Comparison of ENCODE assay signal across 1 cellular context in the genomic region with DNA sequence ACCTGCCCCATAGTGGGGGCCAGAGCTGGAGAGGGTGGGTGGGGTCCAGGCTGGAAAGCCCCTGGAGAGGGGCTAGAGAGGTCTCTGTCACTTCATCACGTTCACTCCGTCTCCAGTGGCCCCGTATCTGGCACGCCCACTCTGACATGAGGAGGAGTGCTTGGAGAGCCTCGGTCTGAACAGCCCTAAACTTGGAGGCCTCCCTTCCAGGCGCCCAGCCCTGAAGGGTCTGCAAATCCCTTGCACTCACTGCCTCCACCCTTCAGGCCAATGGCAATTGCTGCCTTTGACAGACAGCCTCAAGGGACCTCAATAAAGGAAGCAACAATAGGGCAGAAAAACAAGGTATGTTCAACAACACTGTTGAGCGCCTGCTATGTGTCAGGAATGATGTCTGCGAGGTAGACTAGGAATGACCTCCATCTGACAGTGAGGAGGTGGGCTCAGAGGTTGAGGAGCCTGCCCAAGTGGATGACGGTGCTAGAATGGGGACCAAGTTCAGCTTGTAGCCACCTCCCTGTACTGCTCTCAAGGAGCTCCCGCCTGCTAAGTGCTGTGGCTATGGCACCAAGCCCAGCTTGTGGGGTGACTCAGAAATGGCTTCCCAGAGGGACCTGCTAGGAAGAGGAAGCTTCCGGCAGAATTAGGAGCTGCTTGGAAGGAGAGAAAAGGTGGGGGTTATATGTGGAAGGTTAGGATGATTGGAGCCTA.
TF ChIP-seq lines count a peak whose summit lies in the region.

No MANE protein-coding gene starts in this region.

TF ChIP-seq in IMR-90, 13 proteins besides CTCF, POLR2A, EP300 and RAD21 (continued from another document):
- TF ChIP-seq CHD1 (IDR thresholded peaks at IDR 0.05; ENCODE audit: low read depth, low read length) = no peak
- no peak for TF ChIP-seq RCOR1 (IDR thresholded peaks at IDR 0.05; ENCODE audit: insufficient replicate concordance, low read length)
- no peak for TF ChIP-seq CEBPB (IDR thresholded peaks at IDR 0.05; ENCODE audit: low read depth, low read length)
- TF ChIP-seq BHLHE40 (IDR thresholded peaks at IDR 0.05; ENCODE audit: low read depth, low read length) = no peak
- TF ChIP-seq NFE2L2 (IDR thresholded peaks at IDR 0.05; ENCODE audit: low read depth, low read length) = no peak
- TF ChIP-seq MXI1 (IDR thresholded peaks at IDR 0.05; ENCODE audit: borderline replicate concordance, low read depth, low read length) = no peak
- no peak for TF ChIP-seq MAZ (IDR thresholded peaks at IDR 0.05; ENCODE audit: borderline replicate concordance, low read depth, low read length)
- no peak for TF ChIP-seq RFX5 (IDR thresholded peaks at IDR 0.05; ENCODE audit: low read depth, low read length)
- TF ChIP-seq, protein P1, sequence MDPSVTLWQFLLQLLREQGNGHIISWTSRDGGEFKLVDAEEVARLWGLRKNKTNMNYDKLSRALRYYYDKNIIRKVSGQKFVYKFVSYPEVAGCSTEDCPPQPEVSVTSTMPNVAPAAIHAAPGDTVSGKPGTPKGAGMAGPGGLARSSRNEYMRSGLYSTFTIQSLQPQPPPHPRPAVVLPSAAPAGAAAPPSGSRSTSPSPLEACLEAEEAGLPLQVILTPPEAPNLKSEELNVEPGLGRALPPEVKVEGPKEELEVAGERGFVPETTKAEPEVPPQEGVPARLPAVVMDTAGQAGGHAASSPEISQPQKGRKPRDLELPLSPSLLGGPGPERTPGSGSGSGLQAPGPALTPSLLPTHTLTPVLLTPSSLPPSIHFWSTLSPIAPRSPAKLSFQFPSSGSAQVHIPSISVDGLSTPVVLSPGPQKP (IDR thresholded peaks at IDR 0.05; ENCODE audit: borderline replicate concordance, low read depth, low read length) = no peak
- no peak for TF ChIP-seq MAFK (IDR thresholded peaks at IDR 0.05; ENCODE audit: low read depth, low read length)
- TF ChIP-seq SMC3 (IDR thresholded peaks at IDR 0.05; ENCODE audit: low read depth, low read length) = no peak
